Comparison of ENCODE assay signal across 2 cellular contexts in genomic region chr19:9946528-9947125, GRCh38. TPM values are rescaled to one million over a fixed set of nuclear protein-coding genes. Genes with fewer than 3 reads are reported as not detected.
"Had no signal": no experiment of that assay in that cellular context is flagged by ENCODE, and none has a peak within 500 bp of the region (broad histone marks: within the 10 kb centered on the region; RNA-seq: fewer than 3 reads in every experiment).

No MANE protein-coding gene starts in this region.

RNA-seq across cellular contexts. Expression of gene OLFM2, which starts 10.3 kb away (rescaled TPM):
- total RNA-seq: activated B cell treated with CpG ODN at 0.5 μM for 24 hours, MCF 10A had no signal
